20 cellular contexts compared by ENCODE assay signal in the genomic region with DNA sequence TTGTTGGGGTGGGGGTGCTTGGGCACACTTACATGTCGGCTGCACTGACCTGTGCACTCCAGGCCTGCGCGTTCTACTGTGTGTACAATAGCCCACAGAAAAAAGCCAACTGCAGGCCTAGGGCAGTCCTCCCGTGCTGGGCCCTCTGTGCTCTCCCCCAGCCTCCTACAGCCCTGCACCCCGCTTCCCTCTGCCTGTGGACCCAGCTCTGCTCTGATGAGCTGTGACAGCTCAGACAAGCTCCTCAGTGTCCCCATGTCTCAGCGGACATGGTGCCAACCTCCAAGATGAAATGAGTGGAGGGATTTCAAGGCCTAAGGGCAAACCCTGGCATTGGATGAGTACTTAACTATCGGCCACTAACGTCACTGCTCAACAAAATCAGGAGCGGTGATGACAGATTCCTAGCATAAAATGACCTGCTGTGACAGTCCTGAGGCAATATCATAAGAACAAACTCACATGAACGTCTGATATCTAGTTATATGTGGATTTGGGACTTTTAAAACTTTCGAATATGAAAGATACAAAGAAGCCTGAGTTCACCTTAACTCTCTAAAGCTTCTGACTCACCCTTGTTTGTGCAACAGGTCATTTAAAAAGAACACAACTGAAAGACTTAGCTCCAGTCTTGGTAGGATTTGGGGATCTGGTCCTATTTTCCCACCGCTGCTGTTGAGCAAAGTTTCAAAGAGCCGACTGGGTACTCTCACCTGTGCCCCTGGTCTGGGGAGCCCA. TPM values are rescaled to one million over a fixed set of nuclear protein-coding genes. Genes with fewer than 3 reads are reported as not detected.
A peak's percentile ranks its signal among the peaks of the same experiment; 100 is the strongest.
DNase-seq lines count a peak whose midpoint lies in the region; TF ChIP-seq lines count a peak whose summit lies in the region.
"Had no signal": no experiment of that assay in that cellular context is flagged by ENCODE, and none has a peak within 500 bp of the region (broad histone marks: within the 10 kb centered on the region; RNA-seq: fewer than 3 reads in every experiment).

No MANE protein-coding gene starts in this region.

- no peaks in the 10 kb centered on the region for H3K79me2 ChIP-seq in osteoblast (ENCODE audit: insufficient read depth, low read length)

- H3K27ac ChIP-seq in BLaER1 (peak overlapping the region; percentile 20; the same call in 1 of the 2 replicates), osteoblast (ENCODE audit: low read depth, low read length) (no peak overlapping the region), Peyer's patch (no peak overlapping the region)
- H3K27ac ChIP-seq: C4-2B, KMS-11, RWPE1 had no signal

- H3K4me3 ChIP-seq in BLaER1 (no peak overlapping the region), foreskin fibroblast (ENCODE audit: low read depth in 1 of 2, low read length in 2 of 2) (no peak overlapping the region), osteoblast (ENCODE audit: insufficient read depth, low read length) (no peak overlapping the region), Peyer's patch (no peak overlapping the region)
- H3K4me3 ChIP-seq: HAP-1 had no signal

- no peak for TF ChIP-seq POLR2A in Peyer's patch (IDR thresholded peaks at IDR 0.05)

- no peaks in the 10 kb centered on the region; the same call in 1 of the 2 replicates for H3K27me3 ChIP-seq in BLaER1
- no peaks in the 10 kb centered on the region for H3K27me3 ChIP-seq in osteoblast (ENCODE audit: insufficient read depth, low read length)
- H3K27me3 ChIP-seq in Peyer's patch = no peaks in the 10 kb centered on the region

- H3K36me3 ChIP-seq in BLaER1 (peaks cover 20% of the 10 kb centered on the region), osteoblast (ENCODE audit: insufficient read depth, low read length) (peaks cover 30% of the 10 kb centered on the region), Peyer's patch (peaks cover 0 to 24% (median 0%) of the 10 kb centered on the region in 3 donors)

- H4K20me1 ChIP-seq in BLaER1 (no peaks in the 10 kb centered on the region), osteoblast (ENCODE audit: insufficient read depth, low read length) (no peaks in the 10 kb centered on the region)

- H3K4me2 ChIP-seq in BLaER1 (peak overlapping the region; percentile 56), osteoblast (ENCODE audit: insufficient read depth, low read length) (no peak overlapping the region)
- H3K4me2 ChIP-seq: KMS-11 had no signal

- no peak overlapping the region for H2AFZ ChIP-seq in osteoblast (ENCODE audit: low read length)

- no peak overlapping the region; the same call in 1 of the 2 replicates for H3K9ac ChIP-seq in BLaER1
- H3K9ac ChIP-seq: KMS-11 had no signal

- peaks cover 47% of the 10 kb centered on the region for H3K4me1 ChIP-seq in BLaER1
- H3K4me1 ChIP-seq in osteoblast (ENCODE audit: insufficient read depth, low read length) = no peaks in the 10 kb centered on the region
- no peaks in the 10 kb centered on the region for H3K4me1 ChIP-seq in Peyer's patch

- no peaks in the 10 kb centered on the region for H3K9me3 ChIP-seq in BLaER1
- no peaks in the 10 kb centered on the region for H3K9me3 ChIP-seq in osteoblast (ENCODE audit: low read depth, low read length)
- H3K9me3 ChIP-seq in Peyer's patch = no peaks in the 10 kb centered on the region
- H3K9me3 ChIP-seq: Caco-2, HAP-1 had no signal

- TF ChIP-seq CTCF in foreskin fibroblast (IDR thresholded peaks at IDR 0.05; ENCODE audit: low read depth, low read length) (no peak), osteoblast (IDR thresholded peaks at IDR 0.05; ENCODE audit: extremely low read depth, low read depth, low read length) (no peak), Peyer's patch (IDR thresholded peaks at IDR 0.05) (no peak)

- DNase-seq in amniotic epithelial cell (ENCODE audit: low read depth) (peak; percentile 53), foreskin fibroblast (peak; percentile 3 to 4), osteoblast (ENCODE audit: insufficient read length, low spot score, missing footprints) (peak; percentile 62), T-helper 1 cell (no peak), Peyer's patch (no peak), SW480 (ENCODE audit: low spot score) (no peak)
- DNase-seq: AML-193; Caco-2; CD8-positive, alpha-beta T cell; DMS79 treated with DMSO at 0.1 percent for 48 hours; GOT3; MM.1S; NCI-H2029; NCI-H526 treated with DMSO at 0.1 percent for 48 hours; SHP77 treated with DMSO at 0.1 percent for 48 hours had no signal

RNA-seq across cellular contexts. Expression of gene CCDC57, which starts 34.7 kb away (rescaled TPM):
- total RNA-seq in osteoblast (21.0 and 25.9 TPM in 2 replicates), Peyer's patch (100 to 1,000 TPM in 2 of 4 donors, 10 to 100 TPM in 2; 28.2 to 144 (median 79.8) TPM)

RNA-seq across cellular contexts. Expression of gene SLC16A3, which starts 50.9 kb away (rescaled TPM):
- total RNA-seq in osteoblast (129 and 222 TPM in 2 replicates), Peyer's patch (10 to 100 TPM; 18.9 to 55.0 (median 35.3) TPM)

Comparison
In these comparisons a context has a peak if more than half of its experiments do, and no peak if none do; other contexts are left out.
1. DNase-seq: peak in amniotic epithelial cell (single experiment), foreskin fibroblast (2 of 2) and osteoblast (single experiment); none in T-helper 1 cell (0 of 5), Peyer's patch (0 of 3) and SW480 (single experiment).